In genomic region chr6:90098025-90098474, GRCh38 we compare ENCODE assay signal across 8 cellular contexts.
DNase-seq lines count a peak whose midpoint lies in the region; ATAC-seq, FAIRE-seq and TF ChIP-seq lines count a peak whose summit lies in the region.

No MANE protein-coding gene starts in this region.

- DNase-seq in AG04450 (ENCODE audit: low read depth, low spot score) (peak; percentile 71), Kasumi-1 (lab: John Stamatoyannopoulos, UW) (peak; percentile 54 to 65), K562 (ENCODE audit: extremely low read depth in 1 of 4, low spot score in 3 of 4) (no peak), lung (ENCODE audit: low spot score) (peak; percentile 49), ureter (ENCODE audit: low spot score) (peak; percentile 75), NCI-H1930 (lab: John Stamatoyannopoulos, UW) (no peak), NCI-H510A treated with DMSO at 0.1 percent for 48 hours (lab: John Stamatoyannopoulos, UW) (no peak)

- TF ChIP-seq POLR2A in K562 (conservative IDR thresholded peaks at IDR 0.05) = no peak

- H3K9ac ChIP-seq in K562 (ENCODE audit: insufficient read depth in 1 of 2, low read depth in 2 of 2, low read length in 2 of 2) = no peak overlapping the region

- peak overlapping the region; percentile 80 for H3K27ac ChIP-seq in AG04450 (ENCODE audit: low read depth, low read length)
- no peak overlapping the region for H3K27ac ChIP-seq in K562 (ENCODE audit: extremely low read depth, low read depth, low read length)
- no peak overlapping the region for H3K27ac ChIP-seq in lung (ENCODE audit: low read depth in 1 of 2, low read length in 1 of 2)

- no peaks in the 10 kb centered on the region for H4K20me1 ChIP-seq in K562 (replicated peaks; ENCODE audit: control insufficient read depth, insufficient read depth, low read length)

- H3K9me1 ChIP-seq in K562 (ENCODE audit: control insufficient read depth, insufficient read depth, low read length) = no peaks in the 10 kb centered on the region

- WGBS in K562 (ENCODE audit: insufficient coverage, low coverage, missing lambda C conversion rate) = 0% methylated on average over 3 of the region's 3 CpGs
- WGBS in lung, 2 donors = 20 to 39% methylated on average over 3 of the region's 3 CpGs

- peak; percentile 22; the same call in 1 of the 3 replicates for ATAC-seq in K562
- peak; percentile 71 for ATAC-seq in lung (ENCODE audit: insufficient read depth, low FRiP score)
- no peak for ATAC-seq in GM18909 (IDR thresholded peaks at IDR 0.05; ENCODE audit: poor library complexity, unreplicated experiment)

- FAIRE-seq in K562 (lab: Jason Lieb, UNC) = no peak

- no TSS peak for BruUV-seq in K562 (replicated peaks; lab: Mats Ljungman, UMichigan)

- H3K27me3 ChIP-seq in AG04450 (ENCODE audit: control insufficient read depth, insufficient read depth, low read length) (no peaks in the 10 kb centered on the region), K562 (ENCODE audit: control insufficient read depth in 2 of 2, insufficient read depth in 2 of 2, low read length in 2 of 2) (no peaks in the 10 kb centered on the region), lung (ENCODE audit: control insufficient read depth, insufficient read depth) (no peaks in the 10 kb centered on the region)

- no peaks in the 10 kb centered on the region for H3K79me2 ChIP-seq in K562 (ENCODE audit: control insufficient read depth, insufficient read depth, low read length)

- no peaks in the 10 kb centered on the region for H3K4me1 ChIP-seq in K562 (replicated peaks in 1 of 2; ENCODE audit: control insufficient read depth in 2 of 2, insufficient read depth in 2 of 2, low read length in 2 of 2)
- peaks cover 4 to 10% of the 10 kb centered on the region in 2 donors for H3K4me1 ChIP-seq in lung (ENCODE audit: control insufficient read depth in 2 of 2, insufficient read depth in 2 of 2, low read length in 2 of 2)

- intact Hi-C loops in K562 (cut with micrococcal nuclease) = no loop called here

- H3K9me3 ChIP-seq in AG04450 (ENCODE audit: control insufficient read depth, insufficient read depth, low read length) = no peaks in the 10 kb centered on the region
- H3K9me3 ChIP-seq in K562 (replicated peaks; ENCODE audit: control insufficient read depth, insufficient read depth, low read depth, low read length) = no peaks in the 10 kb centered on the region
- H3K9me3 ChIP-seq in lung (ENCODE audit: control insufficient read depth in 2 of 2, insufficient read depth in 1 of 2, low read length in 1 of 2) = peaks cover 0 to 2% of the 10 kb centered on the region in 2 donors

- H3K4me2 ChIP-seq in K562 (ENCODE audit: insufficient read depth, low read length) = no peak overlapping the region

- POLR2A ChIA-PET in AG04450 (lab: Yijun Ruan, JAX) (interaction anchor here (0.8 to 1.6 kb wide), 4 partner anchors 71 to 120 kb away, joined by 3 to 13 read pairs (median 6); no protein-coding TSS in a partner anchor), K562 (lab: Yijun Ruan, JAX) (no interaction called here)

- no peak overlapping the region for H2AFZ ChIP-seq in K562 (ENCODE audit: low read depth, low read length)

- H3K36me3 ChIP-seq in K562 (ENCODE audit: control insufficient read depth, insufficient read depth, low read length) (no peaks in the 10 kb centered on the region), lung (ENCODE audit: control insufficient read depth in 2 of 2, insufficient read depth in 2 of 2, low read length in 2 of 2) (no peaks in the 10 kb centered on the region)

- TF ChIP-seq RAD21 in K562 (CRISPR knock-in tag; conservative IDR thresholded peaks at IDR 0.05 in 1 of 2, IDR thresholded peaks at IDR 0.05 in 1 of 2) = peak; percentile 19 to 32; a peak in 3 of 4 replicates

- H3K4me3 ChIP-seq in AG04450 (ENCODE audit: low read depth, low read length) (no peak overlapping the region), K562 (no peak overlapping the region), lung (no peak overlapping the region)

- TF ChIP-seq CTCF in AG04450 (IDR thresholded peaks at IDR 0.05; ENCODE audit: low read depth, low read length) = peak; percentile 62
- TF ChIP-seq CTCF in K562 (IDR thresholded peaks at IDR 0.05 in 2 of 3, conservative IDR thresholded peaks at IDR 0.05 in 1 of 3; ENCODE audit: insufficient read depth in 2 of 3, low read depth in 1 of 3, low read length in 3 of 3) = 0 out of 6 replicates have a peak, but pooled peaks of 1 of the 3 experiments have one; percentile 21
- TF ChIP-seq CTCF in lung (IDR thresholded peaks at IDR 0.05; ENCODE audit: control extremely low read depth, extremely low read depth) = no peak

- CTCF ChIA-PET in AG04450 (lab: Charles Lee) = interaction anchor here (0.7 to 2.5 kb wide), 15 partner anchors 8 to 381 kb away, joined by 3 to 9 read pairs (median 4); no protein-coding TSS in a partner anchor
- CTCF ChIA-PET in K562 (lab: Yijun Ruan, JAX; ENCODE audit: low intra/inter-chr PET ratio) = interaction anchor here (0.5 kb wide), 1 partner anchor 279 kb away, joined by 3 read pairs; no protein-coding TSS in a partner anchor

- in situ Hi-C loops in K562 (cut with MboI) = no loop called here

- TF ChIP-seq EP300 in K562 (IDR thresholded peaks at IDR 0.05; ENCODE audit: low read length) = no peak

TF ChIP-seq in K562, 482 proteins besides CTCF, POLR2A, EP300 and RAD21:
- TF ChIP-seq TFAM (CRISPR knock-in tag; conservative IDR thresholded peaks at IDR 0.05) (no peak), PHB (CRISPR knock-in tag; IDR thresholded peaks at IDR 0.05) (no peak), HMGXB4 (CRISPR knock-in tag; IDR thresholded peaks at IDR 0.05) (no peak), SREBF1 (IDR thresholded peaks at IDR 0.05; ENCODE audit: borderline replicate concordance, low read depth, low read length) (no peak), TCF15 (CRISPR knock-in tag; IDR thresholded peaks at IDR 0.05) (no peak), DNMT1 (IDR thresholded peaks at IDR 0.05) (no peak), TCF7L2 (IDR thresholded peaks at IDR 0.05; ENCODE audit: low read depth, low read length) (no peak), TAF7 (tag; IDR thresholded peaks at IDR 0.05) (no peak), ETV1 (tag; conservative IDR thresholded peaks at IDR 0.05; ENCODE audit: low read depth) (no peak), RFX1 (IDR thresholded peaks at IDR 0.05) (no peak), ZKSCAN8 (CRISPR knock-in tag; IDR thresholded peaks at IDR 0.05) (no peak), NFATC3 (IDR thresholded peaks at IDR 0.05) (no peak), POLR2G (IDR thresholded peaks at IDR 0.05; ENCODE audit: low read depth, low read length) (no peak), KLF6 (CRISPR knock-in tag; IDR thresholded peaks at IDR 0.05; ENCODE audit: borderline replicate concordance) (no peak), TRIM25 (IDR thresholded peaks at IDR 0.05; ENCODE audit: borderline replicate concordance) (no peak)

Comparison
In these comparisons a context has a peak if more than half of its experiments do, and no peak if none do; other contexts are left out.
1. DNase-seq: peak in AG04450 (single experiment), Kasumi-1 (2 of 2), lung (single experiment) and ureter (single experiment); none in K562 (0 of 4), NCI-H1930 (0 of 2) and NCI-H510A treated with DMSO at 0.1 percent for 48 hours (single experiment).